In the genomic region with DNA sequence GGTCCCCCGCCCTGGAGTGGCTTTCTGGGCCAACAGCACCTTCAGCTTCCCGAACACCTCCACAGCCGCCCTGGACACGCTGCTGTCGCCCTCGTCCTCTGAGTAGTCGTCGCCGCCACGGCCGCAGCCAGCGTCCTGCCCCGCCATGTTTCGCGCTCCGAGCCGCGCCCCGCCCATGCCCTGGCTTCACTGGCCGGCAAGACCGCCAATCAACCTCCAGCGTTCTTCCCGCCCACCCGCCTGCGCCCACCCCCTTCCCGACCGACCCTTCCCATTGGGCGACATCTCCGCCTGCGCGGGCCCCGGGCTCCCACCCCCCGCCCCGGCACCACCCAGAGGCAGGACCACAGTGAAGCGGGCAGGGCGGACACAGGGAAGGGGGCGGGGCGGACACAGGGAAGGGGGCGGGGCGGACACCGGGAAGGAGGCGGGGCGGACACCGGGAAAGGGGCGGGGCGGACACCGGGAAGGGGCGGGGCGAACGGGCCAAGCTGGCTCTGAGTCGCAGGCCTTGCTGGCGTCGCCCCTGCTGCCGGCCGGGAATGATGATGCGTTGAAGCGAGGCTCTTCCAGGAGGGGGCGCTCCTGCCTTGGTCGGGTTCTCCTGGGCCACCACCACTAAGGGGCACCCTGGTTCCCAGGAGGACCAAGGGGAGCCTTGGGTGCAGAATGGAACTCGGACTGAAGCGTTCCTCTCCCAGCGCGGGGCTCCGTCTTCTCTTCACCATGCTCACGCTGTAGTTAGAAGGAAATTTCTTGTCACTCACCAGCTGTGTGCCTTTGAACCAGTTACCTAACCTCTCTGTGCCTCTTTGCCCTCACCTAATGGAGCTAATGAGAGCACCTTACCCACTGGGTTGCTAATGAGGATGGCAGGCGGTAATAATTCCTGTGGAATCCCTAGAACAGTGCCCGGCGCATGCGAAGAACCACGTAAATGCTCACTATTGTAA, we compare ENCODE assay signal across 8 cellular contexts. TPM values are rescaled to one million over a fixed set of nuclear protein-coding genes. Genes with fewer than 3 reads are reported as not detected.
DNase-seq lines count a peak whose midpoint lies in the region; ATAC-seq, FAIRE-seq and TF ChIP-seq lines count a peak whose summit lies in the region.

Gene HAUS7 (minus strand): TSS at position 166 of the 953 bp plus-strand sequence. CDS start 19 bp downstream, at position 147.

- CTCF ChIA-PET in HepG2 (lab: Yijun Ruan, JAX; ENCODE audit: low intra/inter-chr PET ratio, low total read pairs): interaction anchor here (0.7 to 2.5 kb wide), 3 partner anchors 10 to 37 kb away, joined by 3 to 17 read pairs (median 10); partner anchors contain the start of gene BGN

- intact Hi-C loops in CD14-positive monocyte (cut with micrococcal nuclease): loop anchor here (2.0 to 10.0 kb wide), 5 partner anchors 37 to 640 kb away; partner anchors contain the start of genes CCNQ (in 2 of the 2), CETN2 (in 1 of the 2) and NSDHL (in 1 of the 2)
- intact Hi-C loops in HepG2 (cut with micrococcal nuclease; ENCODE audit: unreplicated experiment): loop anchor here (1.0 kb wide), 1 partner anchor 37 kb away; no protein-coding TSS in a partner anchor

- peak within 1 kb of the TSS; percentile 71 for H3K9ac ChIP-seq in HepG2 (ENCODE audit: insufficient read depth, low read depth, low read length)

- no peaks in the 10 kb centered on the region for H4K20me1 ChIP-seq in HepG2 (ENCODE audit: insufficient read depth, low read length)

- FAIRE-seq in HepG2 (lab: Jason Lieb, UNC): peak; percentile 87

- TF ChIP-seq EP300 in HepG2 (IDR thresholded peaks at IDR 0.05; ENCODE audit: low read depth in 2 of 2, low read length in 2 of 2) (no peak), HepG2 (CRISPR knock-in tag; IDR thresholded peaks at IDR 0.05; ENCODE audit: borderline replicate concordance) (no peak)

- peak within 1 kb of the TSS in 6 of 7 donors; percentile 25 to 84 (median 76) for H3K27ac Mint-ChIP-seq in CD14-positive monocyte

- peak within 1 kb of the TSS; percentile 62 to 78 (median 73); a peak in 5 of 6 replicates for H3K4me3 ChIP-seq in HepG2 (replicated peaks in 1 of 3; ENCODE audit: insufficient read depth in 1 of 3, low read depth in 2 of 3, low read length in 3 of 3)

- H3K27me3 Mint-ChIP-seq in CD14-positive monocyte (ENCODE audit: low read depth in 3 of 3): peaks cover 7 to 15% (median 14%) of the 10 kb centered on the region in 3 donors

- H3K4me3 Mint-ChIP-seq in CD14-positive monocyte: peak within 1 kb of the TSS; percentile 82 to 86

- H3K27ac ChIP-seq in HepG2 (ENCODE audit: extremely low read length, insufficient read depth, low read length): peak within 1 kb of the TSS; percentile 54

- peaks cover 0 to 5% (median 2%) of the 10 kb centered on the region in 7 donors for H3K9me3 Mint-ChIP-seq in CD14-positive monocyte

- peak; percentile 78 for ATAC-seq in GM19372 (IDR thresholded peaks at IDR 0.05; ENCODE audit: low read depth, unreplicated experiment)
- ATAC-seq in HG03521 (IDR thresholded peaks at IDR 0.05; ENCODE audit: unreplicated experiment): peak; percentile 77
- ATAC-seq in HepG2: peak; percentile 86

- H3K27me3 ChIP-seq in HepG2 (ENCODE audit: control insufficient read depth in 1 of 2, insufficient read depth in 2 of 2, low read length in 2 of 2): no peaks in the 10 kb centered on the region; a peak in 1 of 5 replicates

- H3K4me1 ChIP-seq in HepG2 (ENCODE audit: insufficient read depth, low read length): peaks cover 13% of the 10 kb centered on the region

- H2AFZ ChIP-seq in HepG2 (ENCODE audit: low read length): no peak within 1 kb of the TSS

- peaks cover 15% of the 10 kb centered on the region for H3K4me1 Mint-ChIP-seq in CD14-positive monocyte

- in situ Hi-C loops in HepG2 (cut with HindIII; ENCODE audit: extremely low pct_ligation_motif_present, low pct_unique_long_range_greater_than_20kb): loop anchor here (5.0 kb wide), 1 partner anchor 37 kb away; no protein-coding TSS in a partner anchor

- peaks cover 7% of the 10 kb centered on the region in 2 donors for H3K36me3 Mint-ChIP-seq in CD14-positive monocyte

- peak within 1 kb of the TSS; percentile 84 for H3K4me2 ChIP-seq in HepG2 (ENCODE audit: low read depth, low read length)

- TF ChIP-seq CTCF in CD14-positive monocyte (IDR thresholded peaks at IDR 0.05) (peak; percentile 49), HepG2 (CRISPR knock-in tag; IDR thresholded peaks at IDR 0.05) (peak; percentile 95)

- peak in 1 of 2 experiments; percentile 35; a peak in 1 of 4 replicates for TF ChIP-seq POLR2A in HepG2 (IDR thresholded peaks at IDR 0.05; ENCODE audit: insufficient read depth in 1 of 2, low read depth in 2 of 2, low read length in 2 of 2)

- 74% methylated on average over 3 of the region's 70 CpGs for WGBS in HepG2 (ENCODE audit: low lambda C conversion rate)

- H3K9me3 ChIP-seq in HepG2 (ENCODE audit: low read length): no peaks in the 10 kb centered on the region

- no TSS peak for BruUV-seq in HepG2 (replicated peaks; lab: Mats Ljungman, UMichigan)

- DNase-seq in CD14-positive monocyte (ENCODE audit: low spot score) (peak; percentile 87), NCI-H69 (lab: John Stamatoyannopoulos, UW) (peak; percentile 93), dedifferentiated amniotic fluid mesenchymal stem cell (ENCODE audit: extremely low spot score) (peak; percentile 69), HepG2 (ENCODE audit: low spot score) (peak; percentile 73)
- peak; percentile 85 for DNase-seq in activated CD4-positive, alpha-beta T cell treated with anti-CD3 and anti-CD28 coated beads, Interleukin-2, amount 50 U/mL, for 1 hour
- DNase-seq in stimulated activated CD4-positive, alpha-beta T cell treated with anti-CD3 and anti-CD28 coated beads, Interleukin-2, amount 100 ng/mL, for 48 hours: peak; percentile 81 to 85

- POLR2A ChIA-PET in HepG2 (lab: Yijun Ruan, JAX): interaction anchor here (0.9 to 2.0 kb wide), 5 partner anchors 9 to 152 kb away, joined by 3 to 10 read pairs (median 4); no protein-coding TSS in a partner anchor

- peak; percentile 88 for TF ChIP-seq RAD21 in HepG2 (CRISPR knock-in tag; IDR thresholded peaks at IDR 0.05)

- H3K79me2 ChIP-seq in HepG2 (ENCODE audit: insufficient read depth, low read length): no peaks in the 10 kb centered on the region

- H3K36me3 ChIP-seq in HepG2 (replicated peaks in 1 of 2; ENCODE audit: control insufficient read depth in 1 of 2, insufficient read depth in 2 of 2, low read length in 2 of 2): no peaks in the 10 kb centered on the region; a peak in 1 of 5 replicates

TF ChIP-seq in HepG2, 621 proteins besides CTCF, POLR2A, EP300 and RAD21 (continues in another document):
- TF ChIP-seq ZNF354B (CRISPR knock-in tag; IDR thresholded peaks at IDR 0.05) (no peak), SP4 (CRISPR knock-in tag; IDR thresholded peaks at IDR 0.05) (peak; percentile 56; the same call in 1 of the 2 replicates), ZNF557 (CRISPR knock-in tag; IDR thresholded peaks at IDR 0.05) (no peak), SSRP1 (CRISPR knock-in tag; IDR thresholded peaks at IDR 0.05) (no peak)

RNA-seq across cellular contexts. Expression of gene HAUS7, which starts in this region (rescaled TPM):
- 10 to 100 TPM; 23.8 to 26.7 TPM for polyA plus RNA-seq in CD14-positive monocyte
- 42.4 and 52.1 TPM in 2 replicates for total RNA-seq in HepG2 (2016; rRNA removed; fragmentation: Illumina TruSeq; extraction: Trizol)
- 11.6 and 12.0 TPM in 2 replicates for total RNA-seq in HepG2 (2016; cell fraction: cytosol; rRNA removed; fragmentation: Illumina TruSeq; extraction: Trizol; ENCODE audit: low read depth)
- total RNA-seq in HepG2 (2016; cell fraction: insoluble cytoplasmic fraction; rRNA removed; fragmentation: Illumina TruSeq; extraction: Trizol): 39.2 and 51.8 TPM in 2 replicates
- total RNA-seq in HepG2 (2016; cell fraction: membrane; rRNA removed; fragmentation: Illumina TruSeq; extraction: Trizol): 14.9 and 17.2 TPM in 2 replicates
- 18.7 and 21.6 TPM in 2 replicates for total RNA-seq in HepG2 (2016; cell fraction: nucleus; rRNA removed; fragmentation: Illumina TruSeq; extraction: Trizol)
- polyA plus RNA-seq in HepG2 (2011; rRNA removed): 9.1 and 10.9 TPM in 2 replicates
- polyA plus RNA-seq in HepG2 (2011; cell fraction: cytosol; rRNA removed): 9.4 and 15.2 TPM in 2 replicates
- 19.4 and 23.3 TPM in 2 replicates for polyA plus RNA-seq in HepG2 (2011; cell fraction: nucleus; rRNA removed)
- polyA plus RNA-seq in HepG2 (2012): 8.2 and 11.4 TPM in 2 replicates
- polyA plus RNA-seq in HepG2 (2016; cell fraction: cytosol; fragmentation: Illumina TruSeq; extraction: Trizol; ENCODE audit: low read depth): 6.9 and 7.7 TPM in 2 replicates
- 32.6 and 41.1 TPM in 2 replicates for polyA plus RNA-seq in HepG2 (2016; cell fraction: insoluble cytoplasmic fraction; fragmentation: Illumina TruSeq; extraction: Trizol; ENCODE audit: low read depth)
- polyA plus RNA-seq in HepG2 (2016; cell fraction: membrane; fragmentation: Illumina TruSeq; extraction: Trizol; ENCODE audit: low read depth): 10.1 and 11.1 TPM in 2 replicates
- 35.1 and 45.0 TPM in 2 replicates for polyA plus RNA-seq in HepG2 (2016; cell fraction: nucleus; fragmentation: Illumina TruSeq; extraction: Trizol; ENCODE audit: insufficient read depth, low read depth)
- polyA minus RNA-seq in HepG2 (2011; rRNA and poly(A)+ RNA removed; ENCODE audit: low replicate concordance): 18.6 and 73.7 TPM in 2 replicates
- 5.5 and 7.6 TPM in 2 replicates for polyA minus RNA-seq in HepG2 (2011; cell fraction: cytosol; rRNA and poly(A)+ RNA removed)
- 3.6 and 9.3 TPM in 2 replicates for polyA minus RNA-seq in HepG2 (2011; cell fraction: nucleus; rRNA and poly(A)+ RNA removed)

Comparison
In these comparisons a context has a peak if more than half of its experiments do, and no peak if none do; other contexts are left out.
1. Peak in every context shown above with its lines: DNase-seq, ATAC-seq, H3K4me3 ChIP-seq and H3K27ac ChIP-seq.